Comparison of ENCODE assay signal across 20 cellular contexts in the genomic region with DNA sequence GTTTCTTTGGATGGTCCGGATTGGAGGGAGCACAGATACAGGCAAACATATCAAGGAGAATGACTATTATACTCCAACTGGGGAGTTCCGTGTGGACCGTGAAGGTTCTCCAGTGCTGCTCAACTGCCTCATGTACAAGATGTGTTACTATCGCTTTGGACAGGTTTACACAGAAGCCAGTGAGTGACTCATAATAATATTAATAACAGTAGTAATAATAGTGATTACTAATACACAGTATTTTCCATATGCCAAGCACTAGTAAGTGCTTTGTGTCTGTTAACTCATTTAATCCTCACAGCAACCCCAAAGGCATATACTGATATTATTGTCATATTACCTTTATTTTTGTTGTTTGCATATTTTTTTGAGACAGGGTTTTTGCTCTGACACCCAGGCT. TPM values are rescaled to one million over a fixed set of nuclear protein-coding genes. Genes with fewer than 3 reads are reported as not detected.
DNase-seq lines count a peak whose midpoint lies in the region; ATAC-seq, FAIRE-seq and TF ChIP-seq lines count a peak whose summit lies in the region.
"Had no signal": no experiment of that assay in that cellular context is flagged by ENCODE, and none has a peak within 500 bp of the region (broad histone marks: within the 10 kb centered on the region; RNA-seq: fewer than 3 reads in every experiment).

No MANE protein-coding gene starts in this region.

- POLR2A ChIA-PET in activated CD4-positive, alpha-beta T cell treated with anti-CD3 and anti-CD28 coated beads, Interleukin-2, amount 10 ng/mL, durations not matched to agents 7 days and 5 days (lab: Charles Lee), result no interaction called here

- H3K9me3 Mint-ChIP-seq in activated CD4-positive, alpha-beta T cell treated with anti-CD3 and anti-CD28 coated beads, Interleukin-2, amount 10 ng/mL, durations not matched to agents 7 days and 5 days, result no peaks in the 10 kb centered on the region
- H3K9me3 Mint-ChIP-seq: CD4-positive, CD25-positive, alpha-beta regulatory T cell; CD8-positive, alpha-beta T cell; HFFc6 had no signal

- peaks cover 13% of the 10 kb centered on the region for H3K36me3 ChIP-seq in bronchial epithelial cell (ENCODE audit: control insufficient read depth, insufficient read depth, low read length)

- ATAC-seq in activated CD4-positive, CD25-positive, alpha-beta regulatory T cell treated with anti-CD3 and anti-CD28 coated beads, Interleukin-2, amount 50 U/mL, for 24 hours, result peak; percentile 79 to 80
- peak; percentile 11 for ATAC-seq in esophagus mucosa
- ATAC-seq: CD8-positive, alpha-beta T cell had no signal

- H3K27ac Mint-ChIP-seq in activated CD4-positive, alpha-beta T cell treated with anti-CD3 and anti-CD28 coated beads, Interleukin-2, amount 10 ng/mL, durations not matched to agents 7 days and 5 days, result no peak overlapping the region
- H3K27ac Mint-ChIP-seq: B cell; CD4-positive, CD25-positive, alpha-beta regulatory T cell; CD8-positive, alpha-beta T cell; HFFc6 had no signal

- no peak for FAIRE-seq in bronchial epithelial cell (lab: Jason Lieb, UNC)
- FAIRE-seq: A204.1, G401.6, H54 had no signal

- H3K27me3 ChIP-seq in bronchial epithelial cell (ENCODE audit: control insufficient read depth, insufficient read depth, low read length), result no peaks in the 10 kb centered on the region
- H3K27me3 ChIP-seq: BLaER1 had no signal

- no peak for TF ChIP-seq CTCF in bronchial epithelial cell (IDR thresholded peaks at IDR 0.05; ENCODE audit: insufficient read depth, low read length, severe bottlenecking)

- no peak overlapping the region for H3K4me3 ChIP-seq in bronchial epithelial cell (ENCODE audit: low read depth, low read length)
- H3K4me3 ChIP-seq: BLaER1, HAP-1 had no signal

- H3K4me1 Mint-ChIP-seq in activated CD4-positive, alpha-beta T cell treated with anti-CD3 and anti-CD28 coated beads, Interleukin-2, amount 10 ng/mL, durations not matched to agents 7 days and 5 days, result no peaks in the 10 kb centered on the region
- H3K4me1 Mint-ChIP-seq: B cell had no signal

- CTCF ChIA-PET in activated CD4-positive, alpha-beta T cell treated with anti-CD3 and anti-CD28 coated beads, Interleukin-2, amount 10 ng/mL, durations not matched to agents 7 days and 5 days (lab: Charles Lee), result interaction anchor here (0.8 kb wide), 1 partner anchor 15 kb away, joined by 4 read pairs; no protein-coding TSS in a partner anchor

- H3K27me3 Mint-ChIP-seq in activated CD4-positive, alpha-beta T cell treated with anti-CD3 and anti-CD28 coated beads, Interleukin-2, amount 10 ng/mL, durations not matched to agents 7 days and 5 days, result no peaks in the 10 kb centered on the region
- H3K27me3 Mint-ChIP-seq: B cell; CD4-positive, CD25-positive, alpha-beta regulatory T cell had no signal

- H3K36me3 Mint-ChIP-seq in activated CD4-positive, alpha-beta T cell treated with anti-CD3 and anti-CD28 coated beads, Interleukin-2, amount 10 ng/mL, durations not matched to agents 7 days and 5 days (ENCODE audit: low read depth), result peaks cover 50% of the 10 kb centered on the region

- DNase-seq in activated CD4-positive, CD25-positive, alpha-beta regulatory T cell (lab: John Stamatoyannopoulos, UW), result no peak
- DNase-seq in bronchial epithelial cell (ENCODE audit: low read depth), result peak; percentile 23
- DNase-seq in NCI-H2196 treated with DMSO at 0.1 percent for 48 hours (lab: John Stamatoyannopoulos, UW; ENCODE audit: unreplicated experiment), result no peak
- DNase-seq in NCI-H1694 (lab: John Stamatoyannopoulos, UW), result no peak
- no peak for DNase-seq in activated CD4-positive, alpha-beta T cell treated with anti-CD3 and anti-CD28 coated beads, Interleukin-2, amount 10 ng/mL, durations not matched to agents 7 days and 5 days
- DNase-seq: Caco-2; CD4-positive, CD25-positive, alpha-beta regulatory T cell; CD8-positive, alpha-beta T cell; DMS153; DND-41; GOT3; HFFc6 had no signal

- no peak overlapping the region for H3K4me3 Mint-ChIP-seq in activated CD4-positive, alpha-beta T cell treated with anti-CD3 and anti-CD28 coated beads, Interleukin-2, amount 10 ng/mL, durations not matched to agents 7 days and 5 days
- H3K4me3 Mint-ChIP-seq: B cell; CD4-positive, CD25-positive, alpha-beta regulatory T cell; CD8-positive, alpha-beta T cell; HFFc6 had no signal

RNA-seq across cellular contexts. Expression of a gene that starts 6.6 kb away (rescaled TPM):
- total RNA-seq in bronchial epithelial cell (4.6 and 4.7 TPM in 2 replicates), esophagus mucosa (14.7 TPM)
- total RNA-seq in activated CD4-positive, alpha-beta T cell treated with anti-CD3 and anti-CD28 coated beads, Interleukin-2, amount 10 ng/mL, durations not matched to agents 7 days and 5 days, result 10 to 100 TPM; 81.4 to 87.2 TPM

RNA-seq across cellular contexts. Expression of a gene that starts 25.7 kb away (rescaled TPM):
- total RNA-seq in bronchial epithelial cell (124 and 167 TPM in 2 replicates), esophagus mucosa (73.6 TPM)
- 100 to 1,000 TPM; 105 to 127 TPM for total RNA-seq in activated CD4-positive, alpha-beta T cell treated with anti-CD3 and anti-CD28 coated beads, Interleukin-2, amount 10 ng/mL, durations not matched to agents 7 days and 5 days

RNA-seq across cellular contexts. Expression of a gene that starts 49.1 kb away (rescaled TPM):
- total RNA-seq in bronchial epithelial cell (148 and 179 TPM in 2 replicates), esophagus mucosa (77.2 TPM)
- total RNA-seq in activated CD4-positive, alpha-beta T cell treated with anti-CD3 and anti-CD28 coated beads, Interleukin-2, amount 10 ng/mL, durations not matched to agents 7 days and 5 days, result 10 to 100 TPM; 37.3 to 44.3 TPM
